In the genomic region with DNA sequence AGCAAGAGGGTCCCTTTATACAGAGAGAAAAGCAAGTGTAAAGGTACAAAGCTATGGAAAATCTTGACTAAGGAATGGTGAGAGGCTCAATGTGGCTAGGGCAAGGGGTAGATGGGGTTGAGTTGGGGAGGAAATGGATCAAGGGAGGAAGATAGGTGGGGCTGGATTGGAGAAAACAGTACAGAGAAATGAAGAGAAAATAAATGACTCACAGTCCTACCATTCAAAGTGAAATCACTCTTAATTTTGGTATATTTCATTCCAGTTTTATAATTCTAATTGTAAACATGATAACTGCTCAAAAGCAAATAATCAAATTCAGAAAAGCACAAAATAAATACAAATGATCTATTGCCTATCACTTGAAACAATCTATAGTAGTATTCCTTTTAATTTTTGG, we compare ENCODE assay signal across 15 cellular contexts. TPM values are rescaled to one million over a fixed set of nuclear protein-coding genes. Genes with fewer than 3 reads are reported as not detected.
"Had no signal": no experiment of that assay in that cellular context is flagged by ENCODE, and none has a peak within 500 bp of the region (broad histone marks: within the 10 kb centered on the region; RNA-seq: fewer than 3 reads in every experiment).

No MANE protein-coding gene starts in this region.

- H3K27ac Mint-ChIP-seq: stimulated activated memory B cell treated with anti-CD40 and anti-IgM and Interleukin-4, amounts not matched to agents 10 μg/mL and 1 μg/mL and 100 μg/mL, for 72 hours had no signal

- DNase-seq: activated CD4-positive, CD25-positive, alpha-beta regulatory T cell treated with anti-CD3 and anti-CD28 coated beads, Interleukin-2, amount 50 U/mL, for 72 hours; activated T-cell treated with anti-CD3 and anti-CD28 coated beads, Interleukin-2, amount 50 U/mL, for 1 hour; amygdala; body of pancreas; caudate nucleus; islet precursor cell; midbrain; retina; SJCRH30; substantia nigra; T1000; uterus had no signal

- H3K4me3 Mint-ChIP-seq: stimulated activated memory B cell treated with anti-CD40 and anti-IgM and Interleukin-4, amounts not matched to agents 10 μg/mL and 1 μg/mL and 100 μg/mL, for 72 hours had no signal

- ATAC-seq: body of pancreas; stimulated activated memory B cell treated with anti-CD40 and anti-IgM and Interleukin-4, amounts not matched to agents 10 μg/mL and 1 μg/mL and 100 μg/mL, for 72 hours had no signal

- H3K9me3 Mint-ChIP-seq: stimulated activated memory B cell treated with anti-CD40 and anti-IgM and Interleukin-4, amounts not matched to agents 10 μg/mL and 1 μg/mL and 100 μg/mL, for 72 hours had no signal

- H3K4me1 Mint-ChIP-seq: stimulated activated memory B cell treated with anti-CD40 and anti-IgM and Interleukin-4, amounts not matched to agents 10 μg/mL and 1 μg/mL and 100 μg/mL, for 72 hours had no signal

- H3K27me3 Mint-ChIP-seq: stimulated activated memory B cell treated with anti-CD40 and anti-IgM and Interleukin-4, amounts not matched to agents 10 μg/mL and 1 μg/mL and 100 μg/mL, for 72 hours had no signal

RNA-seq across cellular contexts. Expression of gene CD3G, which starts 31.8 kb away (rescaled TPM):
- total RNA-seq: body of pancreas, glomerular endothelial cell, myocyte, SJCRH30 had no signal

RNA-seq across cellular contexts. Expression of gene CD3D, which starts 33.5 kb away (rescaled TPM):
- total RNA-seq: glomerular endothelial cell, myocyte, SJCRH30 had no signal
